14 cellular contexts compared by ENCODE assay signal in genomic region chr7:47602272-47603004, GRCh38. TPM values are rescaled to one million over a fixed set of nuclear protein-coding genes. Genes with fewer than 3 reads are reported as not detected.
DNase-seq lines count a peak whose midpoint lies in the region; ATAC-seq and TF ChIP-seq lines count a peak whose summit lies in the region.
"Had no signal": no experiment of that assay in that cellular context is flagged by ENCODE, and none has a peak within 500 bp of the region (broad histone marks: within the 10 kb centered on the region; RNA-seq: fewer than 3 reads in every experiment).

No MANE protein-coding gene starts in this region.

- POLR2A ChIA-PET in MCF 10A (lab: Yijun Ruan, JAX): interaction anchor here (0.7 to 3.3 kb wide), 15 partner anchors 8 to 182 kb away, joined by 3 to 62 read pairs (median 13); partner anchors contain the start of gene TNS3

- H3K4me2 ChIP-seq in hepatocyte: no peak overlapping the region

- H3K36me3 ChIP-seq in breast epithelium (no peaks in the 10 kb centered on the region), hepatocyte (replicated peaks; ENCODE audit: insufficient read depth, low read depth) (no peaks in the 10 kb centered on the region)
- H3K36me3 ChIP-seq: left lung had no signal

- TF ChIP-seq POLR2A in breast epithelium (IDR thresholded peaks at IDR 0.05): no peak

- H3K4me1 ChIP-seq in breast epithelium (peaks cover 0 to 21% of the 10 kb centered on the region in 2 donors), hepatocyte (ENCODE audit: insufficient read depth) (peaks cover 31% of the 10 kb centered on the region)

- H3K27me3 ChIP-seq in breast epithelium (no peaks in the 10 kb centered on the region), hepatocyte (no peaks in the 10 kb centered on the region)
- H3K27me3 ChIP-seq: left lung had no signal

- TF ChIP-seq CTCF in MCF 10A (IDR thresholded peaks at IDR 0.05; ENCODE audit: unreplicated experiment): no peak
- no peak for TF ChIP-seq CTCF in breast epithelium (IDR thresholded peaks at IDR 0.05)
- TF ChIP-seq CTCF in hepatocyte (IDR thresholded peaks at IDR 0.05; ENCODE audit: poor library complexity): no peak

- H3K36me3 Mint-ChIP-seq in MCF 10A (ENCODE audit: insufficient read depth, unreplicated experiment): no peaks in the 10 kb centered on the region
- H3K36me3 Mint-ChIP-seq in activated T-helper 2 cell treated with anti-CD3 and anti-CD28 coated beads, Interferon-gamma antibody, Interleukin-2, Interleukin-4, amounts not matched to agents 10 μg/mL and 5 μg/mL and 100 μg/mL, durations not matched to agents 14 hours and 24 hours and 36 hours (ENCODE audit: low read depth): no peaks in the 10 kb centered on the region

- H2AFZ ChIP-seq in hepatocyte: no peak overlapping the region

- peaks cover 60% of the 10 kb centered on the region for H3K4me1 Mint-ChIP-seq in MCF 10A (ENCODE audit: insufficient read depth, unreplicated experiment)
- no peaks in the 10 kb centered on the region for H3K4me1 Mint-ChIP-seq in activated T-helper 2 cell treated with anti-CD3 and anti-CD28 coated beads, Interferon-gamma antibody, Interleukin-2, Interleukin-4, amounts not matched to agents 10 μg/mL and 5 μg/mL and 100 μg/mL, durations not matched to agents 14 hours and 24 hours and 36 hours (ENCODE audit: low read depth)
- H3K4me1 Mint-ChIP-seq: activated CD4-positive, alpha-beta T cell treated with anti-CD3 and anti-CD28 coated beads for 36 hours had no signal

- 83% methylated on average over 7 of the region's 7 CpGs for WGBS in hepatocyte (ENCODE audit: low lambda C conversion rate, missing lambda C conversion rate)

- peaks cover 7% of the 10 kb centered on the region for H3K9me3 Mint-ChIP-seq in MCF 10A (ENCODE audit: unreplicated experiment)
- peaks cover 9% of the 10 kb centered on the region for H3K9me3 Mint-ChIP-seq in activated T-helper 2 cell treated with anti-CD3 and anti-CD28 coated beads, Interferon-gamma antibody, Interleukin-2, Interleukin-4, amounts not matched to agents 10 μg/mL and 5 μg/mL and 100 μg/mL, durations not matched to agents 14 hours and 24 hours and 36 hours

- no peak overlapping the region for H3K27ac ChIP-seq in breast epithelium
- H3K27ac ChIP-seq in hepatocyte: peak overlapping the region; percentile 53

- H4K20me1 ChIP-seq in hepatocyte (ENCODE audit: insufficient read depth, poor library complexity, severe bottlenecking): no peaks in the 10 kb centered on the region

- H3K27ac Mint-ChIP-seq in MCF 10A (ENCODE audit: low read depth, unreplicated experiment): peak overlapping the region; percentile 98
- H3K27ac Mint-ChIP-seq in activated T-helper 2 cell treated with anti-CD3 and anti-CD28 coated beads, Interferon-gamma antibody, Interleukin-2, Interleukin-4, amounts not matched to agents 10 μg/mL and 5 μg/mL and 100 μg/mL, durations not matched to agents 14 hours and 24 hours and 36 hours: no peak overlapping the region
- H3K27ac Mint-ChIP-seq: activated CD4-positive, alpha-beta T cell treated with anti-CD3 and anti-CD28 coated beads for 36 hours had no signal

- intact Hi-C loops in MCF 10A (cut with micrococcal nuclease): loop anchor here (5.0 to 10.0 kb wide), 3 partner anchors 50 to 152 kb away; no protein-coding TSS in a partner anchor
- intact Hi-C loops in breast epithelium (cut with DNase I; ENCODE audit: low total_unique reads): no loop called here
- intact Hi-C loops in activated T-helper 2 cell treated with anti-CD3 and anti-CD28 coated beads, Interferon-gamma antibody, Interleukin-2, Interleukin-4, amounts not matched to agents 10 μg/mL and 5 μg/mL and 100 μg/mL, durations not matched to agents 14 hours and 24 hours and 36 hours (cut with micrococcal nuclease): no loop called here

- DNase-seq in MCF 10A (ENCODE audit: unreplicated experiment) (peak; percentile 92), breast epithelium (ENCODE audit: low spot score in 2 of 2) (no peak), RPMI7951 (ENCODE audit: low read depth) (peak; percentile 43), hepatocyte (ENCODE audit: low spot score) (no peak)
- no peak for DNase-seq in activated T-helper 2 cell treated with anti-CD3 and anti-CD28 coated beads, Interferon-gamma antibody, Interleukin-2, Interleukin-4, amounts not matched to agents 10 μg/mL and 5 μg/mL and 100 μg/mL, durations not matched to agents 14 hours and 24 hours and 36 hours (ENCODE audit: low spot score)
- DNase-seq in stimulated activated CD4-positive, alpha-beta T cell treated with anti-CD3 and anti-CD28 coated beads, Interleukin-2, amount 100 ng/mL, for 48 hours: no peak
- DNase-seq: activated CD4-positive, alpha-beta T cell treated with anti-CD3 and anti-CD28 coated beads for 36 hours; left lung; stimulated activated naive CD8-positive, alpha-beta T cell treated with anti-CD3 and anti-CD28 coated beads, Interleukin-15, Interleukin-2, amounts not matched to agents 100 U/mL and 50 U/mL, for 24 hours had no signal

- H3K27me3 Mint-ChIP-seq in MCF 10A (ENCODE audit: insufficient read depth, unreplicated experiment): no peaks in the 10 kb centered on the region
- no peaks in the 10 kb centered on the region for H3K27me3 Mint-ChIP-seq in activated T-helper 2 cell treated with anti-CD3 and anti-CD28 coated beads, Interferon-gamma antibody, Interleukin-2, Interleukin-4, amounts not matched to agents 10 μg/mL and 5 μg/mL and 100 μg/mL, durations not matched to agents 14 hours and 24 hours and 36 hours (ENCODE audit: low read depth)

- peaks cover 5 to 7% of the 10 kb centered on the region in 2 donors for H3K9me3 ChIP-seq in breast epithelium
- H3K9me3 ChIP-seq in hepatocyte (ENCODE audit: low read depth): no peaks in the 10 kb centered on the region

- H3K79me2 ChIP-seq in hepatocyte: no peaks in the 10 kb centered on the region

- H3K4me3 Mint-ChIP-seq in MCF 10A (ENCODE audit: unreplicated experiment): peak overlapping the region; percentile 63
- no peak overlapping the region for H3K4me3 Mint-ChIP-seq in activated T-helper 2 cell treated with anti-CD3 and anti-CD28 coated beads, Interferon-gamma antibody, Interleukin-2, Interleukin-4, amounts not matched to agents 10 μg/mL and 5 μg/mL and 100 μg/mL, durations not matched to agents 14 hours and 24 hours and 36 hours (ENCODE audit: low read depth)
- H3K4me3 Mint-ChIP-seq: activated CD4-positive, alpha-beta T cell treated with anti-CD3 and anti-CD28 coated beads for 36 hours; neural crest cell had no signal

- H3K9me2 ChIP-seq in hepatocyte (replicated peaks; ENCODE audit: insufficient read depth): no peaks in the 10 kb centered on the region

- ATAC-seq in GM19395 (IDR thresholded peaks at IDR 0.05; ENCODE audit: unreplicated experiment): no peak
- ATAC-seq in HG02885 (IDR thresholded peaks at IDR 0.05; ENCODE audit: poor library complexity, unreplicated experiment): no peak
- ATAC-seq: activated CD4-positive, alpha-beta T cell treated with anti-CD3 and anti-CD28 coated beads for 36 hours; left lung; sciatic nerve had no signal

- BruUV-seq in MCF 10A (replicated peaks; lab: Mats Ljungman, UMichigan): no TSS peak

- CTCF ChIA-PET in MCF 10A (lab: Yijun Ruan, JAX): interaction anchor here (0.5 to 2.7 kb wide), 4 partner anchors 11 to 258 kb away, joined by 3 to 13 read pairs (median 4); no protein-coding TSS in a partner anchor

- H3K4me3 ChIP-seq in breast epithelium: no peak overlapping the region
- H3K4me3 ChIP-seq in hepatocyte: no peak overlapping the region
- H3K4me3 ChIP-seq: left lung had no signal

RNA-seq across cellular contexts. Expression of gene TNS3, which starts 20.5 kb away (rescaled TPM):
- total RNA-seq in MCF 10A (2022) (30.1 and 33.3 TPM in 2 replicates), breast epithelium (10 to 100 TPM; 41.0 to 78.1 (median 56.2) TPM), hepatocyte (64.5 and 73.3 TPM in 2 replicates)
- 147 and 149 TPM in 2 replicates for total RNA-seq in RPMI7951 (2014; rRNA removed; shearing (Covaris generic))
- 30.0 and 30.7 TPM in 2 replicates for polyA plus RNA-seq in hepatocyte
- total RNA-seq in activated T-helper 2 cell treated with anti-CD3 and anti-CD28 coated beads, Interferon-gamma antibody, Interleukin-2, Interleukin-4, amounts not matched to agents 10 μg/mL and 5 μg/mL and 100 μg/mL, durations not matched to agents 14 hours and 24 hours and 36 hours: 5.3 and 8.5 TPM in 2 replicates
- total RNA-seq: A673 had no signal

Comparison
In these comparisons a context has a peak if more than half of its experiments do, and no peak if none do; other contexts are left out.
1. DNase-seq: peak in MCF 10A (single experiment) and RPMI7951 (single experiment); none in breast epithelium (0 of 2), hepatocyte (single experiment), activated T-helper 2 cell treated with anti-CD3 and anti-CD28 coated beads, Interferon-gamma antibody, Interleukin-2, Interleukin-4, amounts not matched to agents 10 μg/mL and 5 μg/mL and 100 μg/mL, durations not matched to agents 14 hours and 24 hours and 36 hours (single experiment) and stimulated activated CD4-positive, alpha-beta T cell treated with anti-CD3 and anti-CD28 coated beads, Interleukin-2, amount 100 ng/mL, for 48 hours (0 of 2).